In the genomic region with DNA sequence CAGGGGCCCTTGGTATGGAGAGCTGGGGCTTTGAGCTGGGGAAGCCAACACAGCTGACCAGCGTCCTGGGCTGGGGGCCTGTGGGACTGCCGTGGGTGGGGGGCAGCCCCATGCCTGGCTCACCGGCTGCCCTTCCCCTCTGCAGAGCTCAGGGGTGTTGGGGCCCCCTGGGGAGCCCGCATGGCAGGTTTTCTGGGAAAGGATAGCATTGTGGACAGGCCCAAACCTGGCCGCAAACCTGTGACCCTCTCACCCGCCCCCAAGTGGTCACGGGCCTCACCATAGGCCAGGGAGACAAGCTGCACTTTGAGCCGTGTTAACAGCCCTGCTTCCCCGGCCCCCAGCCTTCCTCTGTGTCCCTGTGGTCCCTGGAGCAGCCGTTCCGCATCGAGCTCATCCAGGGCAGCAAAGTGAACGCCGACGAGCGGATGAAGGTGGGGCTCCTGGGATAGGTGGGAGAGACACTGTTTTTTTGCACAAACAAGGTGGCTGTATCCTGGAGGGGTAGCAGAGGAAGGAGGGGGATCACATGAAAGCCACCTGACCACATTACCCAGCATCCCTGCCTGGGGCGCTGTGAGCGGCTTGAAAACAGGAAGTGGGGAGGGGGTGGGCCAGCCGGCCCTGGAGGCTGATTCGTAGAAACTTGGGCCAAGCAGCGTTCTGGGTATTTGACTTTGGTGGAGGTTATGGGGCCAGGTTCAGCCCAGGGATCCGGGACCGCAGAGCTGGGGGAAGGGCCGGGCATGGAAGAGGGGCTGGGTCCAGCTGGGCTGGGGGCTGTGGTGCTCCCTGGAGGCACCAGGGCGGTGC, we compare ENCODE assay signal across 8 cellular contexts.
DNase-seq lines count a peak whose midpoint lies in the region; ATAC-seq and TF ChIP-seq lines count a peak whose summit lies in the region.

No MANE protein-coding gene starts in this region.

- CTCF ChIA-PET in CD8-positive, alpha-beta T cell (lab: Charles Lee), result interaction anchor here (0.8 to 25.4 kb wide), 9 partner anchors 9 to 101 kb away, joined by 3 to 319 read pairs (median 14); a partner anchor contains a TSS

- peak overlapping the region; percentile 91 for H3K4me3 Mint-ChIP-seq in CD8-positive, alpha-beta T cell

- H3K9me3 ChIP-seq in CD8-positive, alpha-beta T cell (ENCODE audit: low read length), result no peaks in the 10 kb centered on the region

- ATAC-seq in CD8-positive, alpha-beta T cell, result peak; percentile 70
- ATAC-seq in GM21723 (IDR thresholded peaks at IDR 0.05; ENCODE audit: unreplicated experiment) (peak; percentile 61), GM19467 (IDR thresholded peaks at IDR 0.05; ENCODE audit: unreplicated experiment) (no peak), HG03039 (IDR thresholded peaks at IDR 0.05; ENCODE audit: unreplicated experiment) (no peak)

- peaks cover 90% of the 10 kb centered on the region for H3K4me1 ChIP-seq in CD8-positive, alpha-beta T cell (ENCODE audit: insufficient read depth, low read length)

- peak overlapping the region; percentile 76 for H3K4me3 ChIP-seq in CD8-positive, alpha-beta T cell (ENCODE audit: low read depth, low read length)

- no peak for TF ChIP-seq CTCF in CD8-positive, alpha-beta T cell (IDR thresholded peaks at IDR 0.05)

- DNase-seq in CD8-positive, alpha-beta T cell, result peak; percentile 82 to 96 (median 87)
- DNase-seq in OCI-M1 (lab: John Stamatoyannopoulos, UW) (peak; percentile 98), activated gamma-delta T cell (lab: John Stamatoyannopoulos, UW) (peak; percentile 62), islet precursor cell (peak; percentile 83)
- DNase-seq in stimulated activated CD4-positive, alpha-beta T cell treated with anti-CD3 and anti-CD28 coated beads, Interleukin-2, amount 100 ng/mL, for 48 hours, result peak; percentile 72

- POLR2A ChIA-PET in CD8-positive, alpha-beta T cell (lab: Charles Lee), result interaction anchor here (0.6 to 12.6 kb wide), 20 partner anchors 9 to 1041 kb away, joined by 3 to 323 read pairs (median 6); a partner anchor contains a TSS

- peak overlapping the region; percentile 81 for H3K27ac ChIP-seq in CD8-positive, alpha-beta T cell (ENCODE audit: low read depth, low read length)

- H3K4me1 Mint-ChIP-seq in CD8-positive, alpha-beta T cell (ENCODE audit: low read depth), result peaks cover 75% of the 10 kb centered on the region

- H3K27ac Mint-ChIP-seq in CD8-positive, alpha-beta T cell, result peak overlapping the region; percentile 92

- H3K27me3 Mint-ChIP-seq in CD8-positive, alpha-beta T cell (ENCODE audit: low read depth), result no peaks in the 10 kb centered on the region

- peaks cover 78% of the 10 kb centered on the region for H3K36me3 Mint-ChIP-seq in CD8-positive, alpha-beta T cell

- no peaks in the 10 kb centered on the region for H3K27me3 ChIP-seq in CD8-positive, alpha-beta T cell (ENCODE audit: insufficient read depth, low read length)

- no peaks in the 10 kb centered on the region for H3K9me3 Mint-ChIP-seq in CD8-positive, alpha-beta T cell

- intact Hi-C loops in CD8-positive, alpha-beta T cell (cut with DNase I, micrococcal nuclease), result loop anchor here (1.0 to 10.0 kb wide), 9 partner anchors 8 to 317 kb away; a partner anchor contains a TSS

- peaks cover 60% of the 10 kb centered on the region for H3K36me3 ChIP-seq in CD8-positive, alpha-beta T cell (ENCODE audit: insufficient read depth, low read length)

Comparison
In these comparisons a context has a peak if more than half of its experiments do, and no peak if none do; other contexts are left out.
1. ATAC-seq: peak in CD8-positive, alpha-beta T cell (single experiment) and GM21723 (single experiment); none in GM19467 (single experiment) and HG03039 (single experiment).
2. Peak in every context shown above with its lines, with median percentiles within 50 percentile points of each other: DNase-seq.